Comparison of ENCODE assay signal across 1 cellular context in the genomic region with DNA sequence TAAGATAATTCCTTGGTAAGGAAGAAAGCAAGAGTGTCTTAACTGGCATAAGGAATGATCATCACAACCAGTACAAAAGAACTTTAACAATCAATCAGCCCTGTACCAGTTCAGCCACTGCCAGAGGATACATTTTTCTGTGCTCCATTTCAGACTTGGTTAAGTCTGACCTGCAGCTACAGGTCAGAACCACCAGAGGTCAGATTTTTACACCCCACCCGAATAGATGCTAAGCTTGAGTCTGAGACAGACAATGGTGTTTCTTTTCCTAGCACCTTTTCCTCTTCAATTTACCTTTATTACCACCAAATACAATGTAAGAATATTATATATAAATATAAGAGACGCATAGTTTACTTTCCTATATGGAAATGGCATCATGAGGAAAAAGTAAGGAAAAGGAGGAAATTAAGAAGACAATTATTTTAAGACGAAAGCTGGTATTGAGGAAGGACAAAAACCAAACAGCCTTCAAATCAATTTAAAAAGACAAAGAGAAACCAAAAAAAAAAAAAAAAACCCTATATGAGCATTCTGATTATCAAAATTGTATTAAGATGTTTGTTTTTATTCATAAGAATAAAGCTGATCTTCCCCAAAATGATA.
TF ChIP-seq lines count a peak whose summit lies in the region.

No MANE protein-coding gene starts in this region.

TF ChIP-seq in H1, 55 proteins besides CTCF, POLR2A, EP300 and RAD21 (continued from another document):
- TF ChIP-seq HDAC6 (IDR thresholded peaks at IDR 0.05; ENCODE audit: low read depth, low read length), result no peak
- TF ChIP-seq ATF3 (IDR thresholded peaks at IDR 0.05; ENCODE audit: insufficient read depth, low read depth, low read length), result no peak
- TF ChIP-seq RXRA (IDR thresholded peaks at IDR 0.05; ENCODE audit: insufficient read depth, low read depth, low read length), result no peak
- TF ChIP-seq TBP (IDR thresholded peaks at IDR 0.05; ENCODE audit: low read depth, low read length), result no peak
- no peak for TF ChIP-seq MAFK (IDR thresholded peaks at IDR 0.05; ENCODE audit: low read depth, low read length)
- no peak for TF ChIP-seq KDM5A (IDR thresholded peaks at IDR 0.05; ENCODE audit: low read length)
- TF ChIP-seq, protein P1, sequence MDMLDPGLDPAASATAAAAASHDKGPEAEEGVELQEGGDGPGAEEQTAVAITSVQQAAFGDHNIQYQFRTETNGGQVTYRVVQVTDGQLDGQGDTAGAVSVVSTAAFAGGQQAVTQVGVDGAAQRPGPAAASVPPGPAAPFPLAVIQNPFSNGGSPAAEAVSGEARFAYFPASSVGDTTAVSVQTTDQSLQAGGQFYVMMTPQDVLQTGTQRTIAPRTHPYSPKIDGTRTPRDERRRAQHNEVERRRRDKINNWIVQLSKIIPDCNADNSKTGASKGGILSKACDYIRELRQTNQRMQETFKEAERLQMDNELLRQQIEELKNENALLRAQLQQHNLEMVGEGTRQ (IDR thresholded peaks at IDR 0.05; ENCODE audit: low read length), result no peak
- TF ChIP-seq ATF2 (IDR thresholded peaks at IDR 0.05; ENCODE audit: low read length), result no peak
TF ChIP-seq in H1: peak in this region for 0.
